Comparison of ENCODE assay signal across 36 cellular contexts in genomic region chr7:66162622-66163021, GRCh38.
"Had no signal": no experiment of that assay in that cellular context is flagged by ENCODE, and none has a peak within 500 bp of the region (broad histone marks: within the 10 kb centered on the region; RNA-seq: fewer than 3 reads in every experiment).

No MANE protein-coding gene starts in this region.

- H3K9me3 Mint-ChIP-seq: activated CD4-positive, alpha-beta T cell treated with anti-CD3 and anti-CD28 coated beads, Interleukin-2, amount 10 ng/mL, durations not matched to agents 24 days and 14 days; activated naive CD4-positive, alpha-beta T cell treated with anti-CD3 and anti-CD28 coated beads, Interleukin-2, amount 50 U/mL, for 24 hours; activated T-helper 1 cell treated with anti-CD3 and anti-CD28 coated beads, Interleukin-12 subunit alpha, Interleukin-12 subunit beta, Interleukin-2, Interleukin-4 antibody, amounts not matched to agents 30 ng/mL and 10 ng/mL and 1 ng/mL, durations not matched to agents 14 hours and 24 hours and 36 hours; activated T-helper 2 cell treated with anti-CD3 and anti-CD28 coated beads, Interferon-gamma antibody, Interleukin-2, Interleukin-4, amounts not matched to agents 10 μg/mL and 5 μg/mL and 100 μg/mL, durations not matched to agents 14 hours and 24 hours and 36 hours had no signal

- H3K4me3 Mint-ChIP-seq: activated CD4-positive, alpha-beta memory T cell treated with anti-CD3 and anti-CD28 coated beads for 36 hours; activated CD4-positive, alpha-beta T cell treated with anti-CD3 and anti-CD28 coated beads for 36 hours; activated CD4-positive, alpha-beta T cell treated with anti-CD3 and anti-CD28 coated beads, Interleukin-2, amount 10 ng/mL, durations not matched to agents 24 days and 14 days; activated CD8-positive, alpha-beta memory T cell treated with anti-CD3 and anti-CD28 coated beads, Interleukin-2, amount 10 ng/mL, durations not matched to agents 7 days and 5 days; activated CD8-positive, alpha-beta T cell treated with anti-CD3 and anti-CD28 coated beads, Interleukin-2, amount 10 ng/mL, durations not matched to agents 7 days and 5 days; activated naive CD4-positive, alpha-beta T cell treated with anti-CD3 and anti-CD28 coated beads for 36 hours; activated naive CD4-positive, alpha-beta T cell treated with anti-CD3 and anti-CD28 coated beads, Interleukin-2, amount 50 U/mL, for 24 hours; activated naive CD8-positive, alpha-beta T cell treated with anti-CD3 and anti-CD28 coated beads for 36 hours; activated naive CD8-positive, alpha-beta T cell treated with anti-CD3 and anti-CD28 coated beads, Interleukin-2, amount 50 U/mL, for 24 hours; activated T-helper 1 cell treated with anti-CD3 and anti-CD28 coated beads, Interleukin-12 subunit alpha, Interleukin-12 subunit beta, Interleukin-2, Interleukin-4 antibody, amounts not matched to agents 30 ng/mL and 10 ng/mL and 1 ng/mL, durations not matched to agents 14 hours and 24 hours and 36 hours; brain had no signal

- H3K4me1 ChIP-seq: breast epithelium, colonic mucosa had no signal

- H3K27me3 ChIP-seq: adrenal gland, breast epithelium, cardiac muscle cell, colonic mucosa, esophagus squamous epithelium had no signal

- H3K4me1 Mint-ChIP-seq: activated CD4-positive, alpha-beta T cell treated with anti-CD3 and anti-CD28 coated beads for 36 hours; activated CD4-positive, alpha-beta T cell treated with anti-CD3 and anti-CD28 coated beads, Interleukin-2, amount 10 ng/mL, durations not matched to agents 24 days and 14 days; activated CD8-positive, alpha-beta memory T cell treated with anti-CD3 and anti-CD28 coated beads, Interleukin-2, amount 10 ng/mL, durations not matched to agents 7 days and 5 days; activated naive CD4-positive, alpha-beta T cell treated with anti-CD3 and anti-CD28 coated beads, Interleukin-2, amount 50 U/mL, for 24 hours; activated naive CD8-positive, alpha-beta T cell treated with anti-CD3 and anti-CD28 coated beads for 36 hours; activated naive CD8-positive, alpha-beta T cell treated with anti-CD3 and anti-CD28 coated beads, Interleukin-2, amount 50 U/mL, for 24 hours had no signal

- H3K9me3 ChIP-seq: adrenal gland, colonic mucosa, esophagus squamous epithelium had no signal

- H3K27ac ChIP-seq: adrenal gland, breast epithelium, cardiac muscle cell, colonic mucosa, epithelial cell of prostate, esophagus squamous epithelium had no signal

- H3K36me3 ChIP-seq: adrenal gland, breast epithelium, cardiac muscle cell, colonic mucosa had no signal

- ATAC-seq: activated CD4-positive, alpha-beta T cell treated with anti-CD3 and anti-CD28 coated beads for 36 hours; activated CD8-positive, alpha-beta memory T cell treated with anti-CD3 and anti-CD28 coated beads, Interleukin-2, amount 10 ng/mL, durations not matched to agents 7 days and 5 days; activated CD8-positive, alpha-beta T cell treated with anti-CD3 and anti-CD28 coated beads, Interleukin-2, amount 10 ng/mL, durations not matched to agents 7 days and 5 days; activated naive CD8-positive, alpha-beta T cell treated with anti-CD3 and anti-CD28 coated beads, Interleukin-2, amount 50 U/mL, for 24 hours had no signal

- FAIRE-seq: endometrium, endothelial cell of umbilical vein, frontal cortex had no signal

- H3K4me3 ChIP-seq: adrenal gland, breast epithelium, cardiac muscle cell, colonic mucosa, esophagus squamous epithelium had no signal

- H3K27me3 Mint-ChIP-seq: activated CD4-positive, alpha-beta memory T cell treated with anti-CD3 and anti-CD28 coated beads for 36 hours; activated CD4-positive, alpha-beta T cell treated with anti-CD3 and anti-CD28 coated beads for 36 hours; activated CD4-positive, alpha-beta T cell treated with anti-CD3 and anti-CD28 coated beads, Interleukin-2, amount 10 ng/mL, durations not matched to agents 24 days and 14 days; activated CD8-positive, alpha-beta memory T cell treated with anti-CD3 and anti-CD28 coated beads, Interleukin-2, amount 10 ng/mL, durations not matched to agents 7 days and 5 days; activated naive CD4-positive, alpha-beta T cell treated with anti-CD3 and anti-CD28 coated beads, Interleukin-2, amount 50 U/mL, for 24 hours; activated naive CD8-positive, alpha-beta T cell treated with anti-CD3 and anti-CD28 coated beads for 36 hours; activated naive CD8-positive, alpha-beta T cell treated with anti-CD3 and anti-CD28 coated beads, Interleukin-2, amount 50 U/mL, for 24 hours; brain had no signal

- DNase-seq: activated CD4-positive, alpha-beta memory T cell treated with anti-CD3 and anti-CD28 coated beads for 36 hours; activated CD4-positive, alpha-beta T cell treated with anti-CD3 and anti-CD28 coated beads for 36 hours; activated CD4-positive, alpha-beta T cell treated with anti-CD3 and anti-CD28 coated beads, Interleukin-2, amount 10 ng/mL, durations not matched to agents 24 days and 14 days; activated CD4-positive, CD25-positive, alpha-beta regulatory T cell; activated CD4-positive, CD25-positive, alpha-beta regulatory T cell treated with anti-CD3 and anti-CD28 coated beads, Interleukin-2, amount 50 U/mL, for 72 hours; activated CD8-positive, alpha-beta memory T cell treated with anti-CD3 and anti-CD28 coated beads, Interleukin-2, amount 10 ng/mL, durations not matched to agents 7 days and 5 days; activated CD8-positive, alpha-beta memory T cell treated with anti-CD3 and anti-CD28 coated beads, Interleukin-2, amount 50 U/mL, for 4 hours; activated CD8-positive, alpha-beta T cell treated with anti-CD3 and anti-CD28 coated beads, Interleukin-2, amount 10 ng/mL, durations not matched to agents 7 days and 5 days; activated effector memory CD4-positive, alpha-beta T cell treated with anti-CD3 and anti-CD28 coated beads, Interleukin-2, amount 50 U/mL, for 16 hours; activated naive CD4-positive, alpha-beta T cell treated with anti-CD3 and anti-CD28 coated beads for 36 hours; activated naive CD8-positive, alpha-beta T cell treated with anti-CD3 and anti-CD28 coated beads for 36 hours; activated naive CD8-positive, alpha-beta T cell treated with anti-CD3 and anti-CD28 coated beads, Interleukin-2, amount 50 U/mL, for 24 hours; activated T-cell treated with anti-CD3 and anti-CD28 coated beads, Interleukin-2, amount 50 U/mL, for 1 hour; activated T-cell treated with anti-CD3 and anti-CD28 coated beads, Interleukin-2, amount 50 U/mL, for 48 hours; adrenal gland; amygdala; aorta; central memory CD4-positive, alpha-beta T cell; cerebellar nuclear complex; colonic mucosa; effector CD8-positive, alpha-beta T cell; esophagus squamous epithelium; foreskin fibroblast; head of caudate nucleus; T-helper 1 cell; T-helper 2 cell had no signal

- H3K27ac Mint-ChIP-seq: activated CD4-positive, alpha-beta memory T cell treated with anti-CD3 and anti-CD28 coated beads for 36 hours; activated CD4-positive, alpha-beta T cell treated with anti-CD3 and anti-CD28 coated beads for 36 hours; activated CD4-positive, alpha-beta T cell treated with anti-CD3 and anti-CD28 coated beads, Interleukin-2, amount 10 ng/mL, durations not matched to agents 24 days and 14 days; activated CD8-positive, alpha-beta memory T cell treated with anti-CD3 and anti-CD28 coated beads, Interleukin-2, amount 10 ng/mL, durations not matched to agents 7 days and 5 days; activated CD8-positive, alpha-beta T cell treated with anti-CD3 and anti-CD28 coated beads, Interleukin-2, amount 10 ng/mL, durations not matched to agents 7 days and 5 days; activated naive CD4-positive, alpha-beta T cell treated with anti-CD3 and anti-CD28 coated beads for 36 hours; activated naive CD4-positive, alpha-beta T cell treated with anti-CD3 and anti-CD28 coated beads, Interleukin-2, amount 50 U/mL, for 24 hours; activated naive CD8-positive, alpha-beta T cell treated with anti-CD3 and anti-CD28 coated beads for 36 hours; activated naive CD8-positive, alpha-beta T cell treated with anti-CD3 and anti-CD28 coated beads, Interleukin-2, amount 50 U/mL, for 24 hours; activated T-helper 1 cell treated with anti-CD3 and anti-CD28 coated beads, Interleukin-12 subunit alpha, Interleukin-12 subunit beta, Interleukin-2, Interleukin-4 antibody, amounts not matched to agents 30 ng/mL and 10 ng/mL and 1 ng/mL, durations not matched to agents 14 hours and 24 hours and 36 hours; activated T-helper 2 cell treated with anti-CD3 and anti-CD28 coated beads, Interferon-gamma antibody, Interleukin-2, Interleukin-4, amounts not matched to agents 10 μg/mL and 5 μg/mL and 100 μg/mL, durations not matched to agents 14 hours and 24 hours and 36 hours; brain had no signal
